Comparison of ENCODE assay signal across 8 cellular contexts in the genomic region with DNA sequence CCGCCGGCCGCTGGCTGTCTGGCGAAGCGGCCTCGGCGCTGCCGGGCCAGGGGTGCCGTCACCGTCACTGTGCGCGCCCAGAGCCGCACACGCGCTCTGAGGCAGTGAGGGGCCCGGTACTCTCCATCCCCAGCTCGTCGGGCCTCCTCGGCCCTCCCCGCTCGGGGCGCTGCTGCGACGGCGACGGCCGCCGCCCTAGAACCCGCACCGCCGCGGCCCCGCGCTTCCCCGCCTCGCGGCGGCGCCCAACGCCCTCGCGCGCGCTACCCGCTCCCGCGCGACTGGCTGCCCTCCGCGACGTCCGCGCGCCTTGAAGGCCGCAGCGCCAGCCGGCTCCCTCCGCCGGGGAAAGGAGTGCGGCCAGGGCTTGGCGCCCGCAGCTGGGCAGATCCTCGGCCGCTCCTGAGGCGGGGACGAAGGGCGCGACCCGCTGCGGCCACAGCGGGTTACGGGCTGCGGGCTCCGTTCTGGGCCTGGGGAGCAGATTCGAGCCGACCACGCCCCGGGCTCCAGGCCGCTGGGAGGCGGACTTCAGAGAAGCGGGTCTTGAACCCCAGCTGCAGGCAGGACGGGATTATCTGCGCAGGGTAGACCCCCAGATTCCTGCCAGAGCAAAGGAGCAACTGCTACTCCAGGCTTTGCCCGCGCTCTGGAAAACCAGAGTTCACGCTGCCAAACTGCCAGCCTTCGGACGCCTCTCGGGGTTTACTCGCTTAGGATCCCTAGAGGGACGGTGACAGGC. TPM values are rescaled to one million over a fixed set of nuclear protein-coding genes. Genes with fewer than 3 reads are reported as not detected.
DNase-seq lines count a peak whose midpoint lies in the region; ATAC-seq and TF ChIP-seq lines count a peak whose summit lies in the region.

A gene (minus strand): TSS at position 283 of the 742 bp plus-strand sequence. CDS start 519 bp downstream, outside the sequence.

- CTCF ChIA-PET in AG04449 (lab: Yijun Ruan, JAX) = interaction anchor here (0.6 to 1.6 kb wide), 6 partner anchors 11 to 144 kb away, joined by 3 to 6 read pairs (median 3); no protein-coding TSS in a partner anchor

- H3K4me3 ChIP-seq in AG04449 (ENCODE audit: low read depth, low read length) (peak within 1 kb of the TSS; percentile 73), coronary artery (peak within 1 kb of the TSS; percentile 93), spleen (peak within 1 kb of the TSS; percentile 63 to 93 (median 77))

- intact Hi-C loops in spleen (cut with DNase I; ENCODE audit: low total_unique reads) = no loop called here

- TF ChIP-seq RAD21 in Ishikawa (IDR thresholded peaks at IDR 0.05; ENCODE audit: low read depth) = no peak; the same call in 1 of the 2 replicates

- WGBS in spleen, 5 donors = 8 to 76% (median 16%) methylated on average over 13 to 91 of the region's 91 CpGs

- DNase-seq in AG04449 (ENCODE audit: low read depth, low spot score) (no peak), coronary artery (ENCODE audit: low spot score) (no peak), kidney glomerular epithelial cell (lab: John Stamatoyannopoulos, UW) (peak; percentile 53), spleen (peak; percentile 86)

- TF ChIP-seq EP300 in Ishikawa (IDR thresholded peaks at IDR 0.05; ENCODE audit: borderline replicate concordance) = peak; percentile 50; the same call in 1 of the 2 replicates

- peak; percentile 49 for ATAC-seq in GM18867 (IDR thresholded peaks at IDR 0.05; ENCODE audit: unreplicated experiment)
- ATAC-seq in GM19452 (IDR thresholded peaks at IDR 0.05; ENCODE audit: unreplicated experiment) = no peak

- no peak for TF ChIP-seq POLR2A in spleen (IDR thresholded peaks at IDR 0.05)

- POLR2A ChIA-PET in AG04449 (lab: Yijun Ruan, JAX) = no interaction called here

- H3K9me3 ChIP-seq in spleen = no peaks in the 10 kb centered on the region

- TF ChIP-seq CTCF in AG04449 (IDR thresholded peaks at IDR 0.05; ENCODE audit: insufficient read depth, low read length, missing control alignments) (no peak), VCaP (conservative IDR thresholded peaks at IDR 0.05) (peak; percentile 44), coronary artery (IDR thresholded peaks at IDR 0.05) (no peak), spleen (IDR thresholded peaks at IDR 0.05 in 8 of 11, conservative IDR thresholded peaks at IDR 0.05 in 3 of 11) (peak in 2 of 11 experiments; percentile 13 to 15)

- H3K4me1 ChIP-seq in spleen = peaks cover 0 to 29% (median 20%) of the 10 kb centered on the region in 6 donors

- peaks cover 0 to 19% (median 0%) of the 10 kb centered on the region in 7 donors for H3K27me3 ChIP-seq in spleen (replicated peaks in 1 of 7)

- peaks cover 0 to 8% (median 0%) of the 10 kb centered on the region in 6 donors for H3K36me3 ChIP-seq in spleen

- peak within 1 kb of the TSS; percentile 87 for H3K27ac ChIP-seq in VCaP
- H3K27ac ChIP-seq in coronary artery = peak within 1 kb of the TSS; percentile 82 to 89
- peak within 1 kb of the TSS; percentile 60 to 90 (median 85) for H3K27ac ChIP-seq in spleen

TF ChIP-seq in Ishikawa, 13 proteins besides CTCF, POLR2A, EP300 and RAD21:
- TF ChIP-seq, protein P1, sequence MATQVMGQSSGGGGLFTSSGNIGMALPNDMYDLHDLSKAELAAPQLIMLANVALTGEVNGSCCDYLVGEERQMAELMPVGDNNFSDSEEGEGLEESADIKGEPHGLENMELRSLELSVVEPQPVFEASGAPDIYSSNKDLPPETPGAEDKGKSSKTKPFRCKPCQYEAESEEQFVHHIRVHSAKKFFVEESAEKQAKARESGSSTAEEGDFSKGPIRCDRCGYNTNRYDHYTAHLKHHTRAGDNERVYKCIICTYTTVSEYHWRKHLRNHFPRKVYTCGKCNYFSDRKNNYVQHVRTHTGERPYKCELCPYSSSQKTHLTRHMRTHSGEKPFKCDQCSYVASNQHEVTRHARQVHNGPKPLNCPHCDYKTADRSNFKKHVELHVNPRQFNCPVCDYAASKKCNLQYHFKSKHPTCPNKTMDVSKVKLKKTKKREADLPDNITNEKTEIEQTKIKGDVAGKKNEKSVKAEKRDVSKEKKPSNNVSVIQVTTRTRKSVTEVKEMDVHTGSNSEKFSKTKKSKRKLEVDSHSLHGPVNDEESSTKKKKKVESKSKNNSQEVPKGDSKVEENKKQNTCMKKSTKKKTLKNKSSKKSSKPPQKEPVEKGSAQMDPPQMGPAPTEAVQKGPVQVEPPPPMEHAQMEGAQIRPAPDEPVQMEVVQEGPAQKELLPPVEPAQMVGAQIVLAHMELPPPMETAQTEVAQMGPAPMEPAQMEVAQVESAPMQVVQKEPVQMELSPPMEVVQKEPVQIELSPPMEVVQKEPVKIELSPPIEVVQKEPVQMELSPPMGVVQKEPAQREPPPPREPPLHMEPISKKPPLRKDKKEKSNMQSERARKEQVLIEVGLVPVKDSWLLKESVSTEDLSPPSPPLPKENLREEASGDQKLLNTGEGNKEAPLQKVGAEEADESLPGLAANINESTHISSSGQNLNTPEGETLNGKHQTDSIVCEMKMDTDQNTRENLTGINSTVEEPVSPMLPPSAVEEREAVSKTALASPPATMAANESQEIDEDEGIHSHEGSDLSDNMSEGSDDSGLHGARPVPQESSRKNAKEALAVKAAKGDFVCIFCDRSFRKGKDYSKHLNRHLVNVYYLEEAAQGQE (IDR thresholded peaks at IDR 0.05; ENCODE audit: low read depth) = no peak
- no peak for TF ChIP-seq ZBTB7A (IDR thresholded peaks at IDR 0.05; ENCODE audit: low read depth)
- TF ChIP-seq, protein P2, sequence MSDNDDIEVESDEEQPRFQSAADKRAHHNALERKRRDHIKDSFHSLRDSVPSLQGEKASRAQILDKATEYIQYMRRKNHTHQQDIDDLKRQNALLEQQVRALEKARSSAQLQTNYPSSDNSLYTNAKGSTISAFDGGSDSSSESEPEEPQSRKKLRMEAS (IDR thresholded peaks at IDR 0.05) = peak; percentile 92
- TF ChIP-seq, protein P3, sequence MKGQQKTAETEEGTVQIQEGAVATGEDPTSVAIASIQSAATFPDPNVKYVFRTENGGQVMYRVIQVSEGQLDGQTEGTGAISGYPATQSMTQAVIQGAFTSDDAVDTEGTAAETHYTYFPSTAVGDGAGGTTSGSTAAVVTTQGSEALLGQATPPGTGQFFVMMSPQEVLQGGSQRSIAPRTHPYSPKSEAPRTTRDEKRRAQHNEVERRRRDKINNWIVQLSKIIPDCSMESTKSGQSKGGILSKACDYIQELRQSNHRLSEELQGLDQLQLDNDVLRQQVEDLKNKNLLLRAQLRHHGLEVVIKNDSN (IDR thresholded peaks at IDR 0.05) = no peak
- peak; percentile 77 for TF ChIP-seq TAF1 (IDR thresholded peaks at IDR 0.05; ENCODE audit: low read depth)
- peak; percentile 47; the same call in 1 of the 2 replicates for TF ChIP-seq YY1 (IDR thresholded peaks at IDR 0.05; ENCODE audit: low read depth)
- TF ChIP-seq EGR1 (IDR thresholded peaks at IDR 0.05) = no peak
- no peak; the same call in 1 of the 2 replicates for TF ChIP-seq TCF12 (IDR thresholded peaks at IDR 0.05; ENCODE audit: low read depth)
- TF ChIP-seq TEAD4 (IDR thresholded peaks at IDR 0.05) = peak; percentile 38; the same call in 1 of the 2 replicates
- no peak for TF ChIP-seq CREB1 (IDR thresholded peaks at IDR 0.05; ENCODE audit: low read depth)
- no peak for TF ChIP-seq CEBPB (IDR thresholded peaks at IDR 0.05)
- TF ChIP-seq FOXM1 (IDR thresholded peaks at IDR 0.05; ENCODE audit: borderline replicate concordance, low read depth) = no peak
- peak; percentile 28; the same call in 1 of the 2 replicates for TF ChIP-seq NFIC (IDR thresholded peaks at IDR 0.05)
TF ChIP-seq in Ishikawa: peak in this region for 5.

RNA-seq across cellular contexts. Expression of the gene that starts here (rescaled TPM):
- total RNA-seq in spleen = 10 to 100 TPM; 12.2 to 20.9 (median 18.1) TPM
- polyA plus RNA-seq in spleen = 1 to 10 TPM; 2.7 to 5.2 (median 3.6) TPM

Comparison
In these comparisons a context has a peak if more than half of its experiments do, and no peak if none do; other contexts are left out.
1. DNase-seq: peak in kidney glomerular epithelial cell (single experiment) and spleen (single experiment); none in AG04449 (single experiment) and coronary artery (single experiment).
2. Peak in every context shown above with its lines, with median percentiles within 50 percentile points of each other: H3K4me3 ChIP-seq and H3K27ac ChIP-seq.